9 cellular contexts compared by ENCODE assay signal in genomic region chr7:113015038-113015645, GRCh38.
DNase-seq lines count a peak whose midpoint lies in the region; ATAC-seq, FAIRE-seq and TF ChIP-seq lines count a peak whose summit lies in the region.
"Had no signal": no experiment of that assay in that cellular context is flagged by ENCODE, and none has a peak within 500 bp of the region (broad histone marks: within the 10 kb centered on the region; RNA-seq: fewer than 3 reads in every experiment).

No MANE protein-coding gene starts in this region.

- H2AK5ac ChIP-seq in IMR-90 (ENCODE audit: low read depth, low read length) = no peak overlapping the region

- H3K9ac ChIP-seq in IMR-90 (ENCODE audit: low read depth, low read length) (no peak overlapping the region), astrocyte (ENCODE audit: low read length) (no peak overlapping the region), HepG2 (ENCODE audit: insufficient read depth, low read depth, low read length) (no peak overlapping the region)

- H3K56ac ChIP-seq in IMR-90 (ENCODE audit: extremely low read depth, insufficient read depth, low read length) = no peak overlapping the region

- no peak overlapping the region for H4K91ac ChIP-seq in IMR-90 (ENCODE audit: insufficient read depth, low read depth, low read length)

- POLR2A ChIA-PET in IMR-90 (lab: Charles Lee; ENCODE audit: unreplicated experiment) (no interaction called here), HepG2 (lab: Yijun Ruan, JAX) (no interaction called here)

- TF ChIP-seq POLR2A in IMR-90 (IDR thresholded peaks at IDR 0.05; ENCODE audit: low read depth, low read length) (no peak), HepG2 (IDR thresholded peaks at IDR 0.05; ENCODE audit: insufficient read depth in 1 of 2, low read depth in 2 of 2, low read length in 2 of 2) (no peak)

- H3K4me3 Mint-ChIP-seq in CD14-positive monocyte = no peak overlapping the region
- H3K4me3 Mint-ChIP-seq in astrocyte (ENCODE audit: unreplicated experiment) = no peak overlapping the region
- no peak overlapping the region for H3K4me3 Mint-ChIP-seq in T-helper 17 cell

- in situ Hi-C loops in IMR-90 (cut with MboI; ENCODE audit: low sequenced_read_pairs) = loop anchor here (10.0 to 25.0 kb wide), 2 partner anchors 272 to 680 kb away; no protein-coding TSS in a partner anchor
- in situ Hi-C loops in HepG2 (cut with HindIII; ENCODE audit: extremely low pct_ligation_motif_present, low pct_unique_long_range_greater_than_20kb) = loop anchor here (25.0 kb wide), 1 partner anchor 272 kb away; no protein-coding TSS in a partner anchor

- H2AFZ ChIP-seq in IMR-90 (replicated peaks; ENCODE audit: low read length, poor library complexity) (no peak overlapping the region), astrocyte (ENCODE audit: low read depth, low read length) (no peak overlapping the region), HepG2 (ENCODE audit: low read length) (no peak overlapping the region)

- H3K27ac ChIP-seq in IMR-90 (ENCODE audit: insufficient read depth, low read length) (no peak overlapping the region), astrocyte (ENCODE audit: low read depth, low read length) (no peak overlapping the region), HepG2 (ENCODE audit: extremely low read length, insufficient read depth, low read length) (no peak overlapping the region)

- no peak overlapping the region for H3K23ac ChIP-seq in IMR-90 (ENCODE audit: low read depth, low read length)

- H4K5ac ChIP-seq in IMR-90 (ENCODE audit: low read depth, low read length) = no peak overlapping the region

- CTCF ChIA-PET in IMR-90 (lab: Yijun Ruan, JAX) (interaction anchor here (0.9 to 1.4 kb wide), 3 partner anchors 136 to 465 kb away, joined by 3 to 5 read pairs (median 3); no protein-coding TSS in a partner anchor), HepG2 (lab: Yijun Ruan, JAX; ENCODE audit: low intra/inter-chr PET ratio, low total read pairs) (interaction anchor here (1.2 kb wide), 1 partner anchor 407 kb away, joined by 7 read pairs; no protein-coding TSS in a partner anchor)

- H4K8ac ChIP-seq in IMR-90 (ENCODE audit: low read depth in 2 of 2, low read length in 2 of 2) = no peak overlapping the region

- no peaks in the 10 kb centered on the region for H3K4me1 Mint-ChIP-seq in CD14-positive monocyte
- H3K4me1 Mint-ChIP-seq in astrocyte (ENCODE audit: low read depth, unreplicated experiment) = no peaks in the 10 kb centered on the region
- H3K4me1 Mint-ChIP-seq in T-helper 17 cell = no peaks in the 10 kb centered on the region

- ATAC-seq in IMR-90 (ENCODE audit: low read depth) = peak; percentile 53
- ATAC-seq in HepG2 = no peak
- ATAC-seq in GM19328 (IDR thresholded peaks at IDR 0.05; ENCODE audit: unreplicated experiment) = no peak
- ATAC-seq in T-helper 17 cell = no peak
- ATAC-seq in HG03520 (IDR thresholded peaks at IDR 0.05; ENCODE audit: unreplicated experiment) = no peak
- no peak for ATAC-seq in GM18519 (IDR thresholded peaks at IDR 0.05; ENCODE audit: low FRiP score, unreplicated experiment)

- H3K79me1 ChIP-seq in IMR-90 (ENCODE audit: low read depth in 1 of 2, low read length in 2 of 2) = no peaks in the 10 kb centered on the region

- H4K20me1 ChIP-seq in IMR-90 (ENCODE audit: insufficient read depth, low read length) (no peaks in the 10 kb centered on the region), astrocyte (ENCODE audit: insufficient read depth, low read length) (no peaks in the 10 kb centered on the region), HepG2 (ENCODE audit: insufficient read depth, low read length) (no peaks in the 10 kb centered on the region)

- intact Hi-C loops in CD14-positive monocyte (cut with micrococcal nuclease) (loop anchor here in 1 of 2 donors (10.0 kb wide), 1 partner anchor 400 kb away; no protein-coding TSS in a partner anchor), IMR-90 (cut with micrococcal nuclease) (loop anchor here (1.0 to 5.0 kb wide), 5 partner anchors 142 to 684 kb away; no protein-coding TSS in a partner anchor), HepG2 (cut with micrococcal nuclease; ENCODE audit: unreplicated experiment) (loop anchor here (1.0 kb wide), 3 partner anchors 274 to 410 kb away; no protein-coding TSS in a partner anchor)

- dilution Hi-C loops in IMR-90 (cut with HindIII; ENCODE audit: low sequenced_read_pairs, unreplicated experiment) = no loop called here

- H3K27me3 ChIP-seq in IMR-90 (ENCODE audit: control insufficient read depth, insufficient read depth, low read length) (no peaks in the 10 kb centered on the region), astrocyte (ENCODE audit: insufficient read depth, low read length) (no peaks in the 10 kb centered on the region), HepG2 (ENCODE audit: control insufficient read depth in 1 of 2, insufficient read depth in 2 of 2, low read length in 2 of 2) (no peaks in the 10 kb centered on the region)

- no peak overlapping the region for H3K27ac Mint-ChIP-seq in CD14-positive monocyte
- no peak overlapping the region for H3K27ac Mint-ChIP-seq in astrocyte (ENCODE audit: unreplicated experiment)
- H3K27ac Mint-ChIP-seq in T-helper 17 cell = no peak overlapping the region

- peak; percentile 72 for TF ChIP-seq RAD21 in IMR-90 (IDR thresholded peaks at IDR 0.05; ENCODE audit: low read length)
- no peak for TF ChIP-seq RAD21 in HepG2 (CRISPR knock-in tag; IDR thresholded peaks at IDR 0.05)

- H2BK120ac ChIP-seq in IMR-90 (ENCODE audit: low read depth, low read length) = no peak overlapping the region

- no CpG with 5 or more reads among the region's 2 CpGs for WGBS in IMR-90 (ENCODE audit: extremely low coverage in 2 of 2, insufficient read length in 1 of 2), 2 experiments
- WGBS in HepG2 (ENCODE audit: low lambda C conversion rate) = 20% methylated on average over 2 of the region's 2 CpGs

- TF ChIP-seq CTCF in CD14-positive monocyte (IDR thresholded peaks at IDR 0.05) (peak; percentile 31), IMR-90 (conservative IDR thresholded peaks at IDR 0.05; ENCODE audit: low read depth, low read length) (peak; percentile 65), astrocyte (IDR thresholded peaks at IDR 0.05; ENCODE audit: insufficient read depth, low read depth, low read length) (peak; percentile 34), HepG2 (CRISPR knock-in tag; IDR thresholded peaks at IDR 0.05) (peak; percentile 19; the same call in 1 of the 2 replicates)

- H3K9me1 ChIP-seq in IMR-90 (ENCODE audit: insufficient read depth, low read length) = no peaks in the 10 kb centered on the region

- H3K79me2 ChIP-seq in astrocyte (ENCODE audit: insufficient read depth, low read length) (no peaks in the 10 kb centered on the region), HepG2 (ENCODE audit: insufficient read depth, low read length) (no peaks in the 10 kb centered on the region)

- DNase-seq in CD14-positive monocyte (ENCODE audit: low spot score) (no peak), IMR-90 (peak; percentile 60), astrocyte (ENCODE audit: low read depth) (peak; percentile 16), HepG2 (ENCODE audit: low spot score) (peak; percentile 11), T-helper 17 cell (no peak)

- H3K4me3 ChIP-seq in IMR-90 (ENCODE audit: insufficient read depth, low read depth, low read length) (no peak overlapping the region), astrocyte (ENCODE audit: insufficient read depth, low read depth, low read length) (no peak overlapping the region), HepG2 (replicated peaks in 1 of 3; ENCODE audit: insufficient read depth in 1 of 3, low read depth in 2 of 3, low read length in 3 of 3) (no peak overlapping the region)

- no peak overlapping the region for H2BK5ac ChIP-seq in IMR-90 (ENCODE audit: low read depth, low read length, poor library complexity, severe bottlenecking)

- BruUV-seq in IMR-90 (replicated peaks; lab: Mats Ljungman, UMichigan) = no TSS peak
- no TSS peak for BruUV-seq in HepG2 (replicated peaks; lab: Mats Ljungman, UMichigan)

- peaks cover 3% of the 10 kb centered on the region; the same call in 1 of the 2 replicates for H3K9me3 ChIP-seq in IMR-90 (ENCODE audit: control insufficient read depth, insufficient read depth, low read length)
- no peaks in the 10 kb centered on the region for H3K9me3 ChIP-seq in astrocyte (ENCODE audit: insufficient read depth, low read depth, low read length)
- no peaks in the 10 kb centered on the region for H3K9me3 ChIP-seq in HepG2 (ENCODE audit: low read length)
- no peaks in the 10 kb centered on the region for H3K9me3 ChIP-seq in T-helper 17 cell (ENCODE audit: control insufficient read depth, low read length, poor library complexity, severe bottlenecking)

- H3K4me1 ChIP-seq in IMR-90 (ENCODE audit: control insufficient read depth, insufficient read depth, low read length) = peaks cover 2% of the 10 kb centered on the region; the same call in 1 of the 2 replicates
- no peaks in the 10 kb centered on the region for H3K4me1 ChIP-seq in astrocyte (ENCODE audit: insufficient read depth, low read length)
- H3K4me1 ChIP-seq in HepG2 (ENCODE audit: insufficient read depth, low read length) = no peaks in the 10 kb centered on the region

- H3K36me3 ChIP-seq in IMR-90 (ENCODE audit: control insufficient read depth, insufficient read depth, low read length) (no peaks in the 10 kb centered on the region), astrocyte (ENCODE audit: insufficient read depth, low read length) (no peaks in the 10 kb centered on the region), HepG2 (replicated peaks in 1 of 2; ENCODE audit: control insufficient read depth in 1 of 2, insufficient read depth in 2 of 2, low read length in 2 of 2) (no peaks in the 10 kb centered on the region)

- TF ChIP-seq EP300 in HepG2 (IDR thresholded peaks at IDR 0.05; ENCODE audit: low read depth in 2 of 2, low read length in 2 of 2) (no peak), HepG2 (CRISPR knock-in tag; IDR thresholded peaks at IDR 0.05; ENCODE audit: borderline replicate concordance) (no peak)

- no peak overlapping the region for H2BK15ac ChIP-seq in IMR-90 (ENCODE audit: low read depth, low read length)

- no peak overlapping the region for H3K14ac ChIP-seq in IMR-90 (replicated peaks; ENCODE audit: low read depth, low read length)

- H3K27me3 Mint-ChIP-seq in CD14-positive monocyte (ENCODE audit: low read depth in 3 of 3) (peaks cover 0 to 4% (median 0%) of the 10 kb centered on the region in 3 donors), astrocyte (ENCODE audit: low read depth, unreplicated experiment) (no peaks in the 10 kb centered on the region), T-helper 17 cell (no peaks in the 10 kb centered on the region)

- no peak overlapping the region for H3K4ac ChIP-seq in IMR-90 (ENCODE audit: low read depth, low read length)

- H3K9me3 Mint-ChIP-seq in CD14-positive monocyte = peaks cover 0 to 2% (median 0%) of the 10 kb centered on the region in 7 donors
- peaks cover 7% of the 10 kb centered on the region for H3K9me3 Mint-ChIP-seq in astrocyte (ENCODE audit: unreplicated experiment)

- H3K4me2 ChIP-seq in IMR-90 (ENCODE audit: low read depth, low read length) (no peak overlapping the region), astrocyte (ENCODE audit: low read length) (no peak overlapping the region), HepG2 (ENCODE audit: low read depth, low read length) (no peak overlapping the region)

- H3K36me3 Mint-ChIP-seq in CD14-positive monocyte (no peaks in the 10 kb centered on the region), astrocyte (ENCODE audit: low read depth, unreplicated experiment) (no peaks in the 10 kb centered on the region), T-helper 17 cell (ENCODE audit: low read depth) (no peaks in the 10 kb centered on the region)

- H3K18ac ChIP-seq in IMR-90 (ENCODE audit: low read depth, low read length) = no peak overlapping the region

- H2BK20ac ChIP-seq in IMR-90 (ENCODE audit: low read depth, low read length) = no peak overlapping the region

- peak; percentile 5 for FAIRE-seq in astrocyte (lab: Jason Lieb, UNC)
- no peak for FAIRE-seq in HepG2 (lab: Jason Lieb, UNC)
- FAIRE-seq: TTC549 had no signal

- no peak overlapping the region for H2AK9ac ChIP-seq in IMR-90 (replicated peaks; ENCODE audit: low read depth, low read length, poor library complexity)

Comparison
In these comparisons a context has a peak if more than half of its experiments do, and no peak if none do; other contexts are left out.
1. DNase-seq: peak in IMR-90 (single experiment), astrocyte (single experiment) and HepG2 (single experiment); none in CD14-positive monocyte (single experiment) and T-helper 17 cell (0 of 3).
2. Peak in every context shown above with its lines, with median percentiles within 50 percentile points of each other: CTCF ChIP-seq.